Comparison of ENCODE assay signal across 8 cellular contexts in genomic region chr1:42035830-42036604, GRCh38.
A peak's percentile ranks its signal among the peaks of the same experiment; 100 is the strongest.
DNase-seq lines count a peak whose midpoint lies in the region; ATAC-seq and TF ChIP-seq lines count a peak whose summit lies in the region.

No MANE protein-coding gene starts in this region.

- H3K4me3 ChIP-seq in SK-N-MC (peak overlapping the region; percentile 72), testis (peak overlapping the region; percentile 62 to 87)

- H3K36me3 ChIP-seq in SK-N-MC (ENCODE audit: insufficient read depth, low read length) (no peaks in the 10 kb centered on the region), testis (ENCODE audit: low read depth, missing control alignments) (no peaks in the 10 kb centered on the region)

- no peaks in the 10 kb centered on the region for H3K9me3 Mint-ChIP-seq in activated naive CD4-positive, alpha-beta T cell treated with anti-CD3 and anti-CD28 coated beads, Interleukin-2, amount 50 U/mL, for 24 hours
- H3K9me3 Mint-ChIP-seq in glutamatergic neuron (ENCODE audit: unreplicated experiment), result peaks cover 5% of the 10 kb centered on the region

- no peak for TF ChIP-seq POLR2A in testis (IDR thresholded peaks at IDR 0.05)

- no peaks in the 10 kb centered on the region for H3K36me3 Mint-ChIP-seq in activated naive CD4-positive, alpha-beta T cell treated with anti-CD3 and anti-CD28 coated beads, Interleukin-2, amount 50 U/mL, for 24 hours
- no peaks in the 10 kb centered on the region for H3K36me3 Mint-ChIP-seq in glutamatergic neuron (ENCODE audit: unreplicated experiment)

- peak overlapping the region; percentile 85 for H3K4me3 Mint-ChIP-seq in activated naive CD4-positive, alpha-beta T cell treated with anti-CD3 and anti-CD28 coated beads, Interleukin-2, amount 50 U/mL, for 24 hours
- peak overlapping the region; percentile 86 for H3K4me3 Mint-ChIP-seq in glutamatergic neuron (ENCODE audit: unreplicated experiment)

- no peaks in the 10 kb centered on the region for H3K27me3 Mint-ChIP-seq in activated naive CD4-positive, alpha-beta T cell treated with anti-CD3 and anti-CD28 coated beads, Interleukin-2, amount 50 U/mL, for 24 hours
- H3K27me3 Mint-ChIP-seq in glutamatergic neuron (ENCODE audit: unreplicated experiment), result no peaks in the 10 kb centered on the region

- no peak for TF ChIP-seq CTCF in GM10266 (IDR thresholded peaks at IDR 0.05; ENCODE audit: control insufficient read depth, insufficient read depth, low read depth, missing control alignments)
- no peak for TF ChIP-seq CTCF in glutamatergic neuron (IDR thresholded peaks at IDR 0.05; ENCODE audit: partially characterized antibody, unreplicated experiment)
- TF ChIP-seq CTCF in omental fat pad (IDR thresholded peaks at IDR 0.05), result no peak
- TF ChIP-seq CTCF in testis (IDR thresholded peaks at IDR 0.05), result no peak

- intact Hi-C loops in testis (cut with DNase I; ENCODE audit: low total_unique reads), result no loop called here

- no peak overlapping the region for H3K27ac Mint-ChIP-seq in activated naive CD4-positive, alpha-beta T cell treated with anti-CD3 and anti-CD28 coated beads, Interleukin-2, amount 50 U/mL, for 24 hours
- no peak overlapping the region for H3K27ac Mint-ChIP-seq in glutamatergic neuron (ENCODE audit: unreplicated experiment)

- H3K27ac ChIP-seq in SK-N-MC (no peak overlapping the region), testis (peak overlapping the region in 1 of 2 donors; percentile 70)

- H3K9ac ChIP-seq in SK-N-MC (ENCODE audit: insufficient read length), result no peak overlapping the region

- peaks cover 40% of the 10 kb centered on the region for H3K4me1 Mint-ChIP-seq in activated naive CD4-positive, alpha-beta T cell treated with anti-CD3 and anti-CD28 coated beads, Interleukin-2, amount 50 U/mL, for 24 hours
- H3K4me1 Mint-ChIP-seq in glutamatergic neuron (ENCODE audit: low read depth, unreplicated experiment), result peaks cover 3% of the 10 kb centered on the region

- H3K4me1 ChIP-seq in testis, result no peaks in the 10 kb centered on the region

- WGBS in testis, 2 donors, result 1 to 2% methylated on average over 11 to 47 of the region's 60 CpGs

- DNase-seq in GM10266 (ENCODE audit: extremely low spot score), result peak; percentile 98
- DNase-seq in NAMALWA (ENCODE audit: low spot score), result peak; percentile 94
- no peak for DNase-seq in SK-N-MC (ENCODE audit: low read depth, low spot score)
- DNase-seq in glutamatergic neuron, result peak; percentile 99
- DNase-seq in omental fat pad (ENCODE audit: low spot score), result peak; percentile 93
- peak; percentile 98 for DNase-seq in testis

- peak; percentile 90 for ATAC-seq in HG02588 (IDR thresholded peaks at IDR 0.05; ENCODE audit: unreplicated experiment)
- ATAC-seq in omental fat pad (ENCODE audit: low FRiP score), result peak; percentile 96

- no peaks in the 10 kb centered on the region for H3K27me3 ChIP-seq in testis

- H3K9me3 ChIP-seq in SK-N-MC (ENCODE audit: low read depth, low read length) (no peaks in the 10 kb centered on the region), testis (no peaks in the 10 kb centered on the region)
